17 cellular contexts compared by ENCODE assay signal in the genomic region with DNA sequence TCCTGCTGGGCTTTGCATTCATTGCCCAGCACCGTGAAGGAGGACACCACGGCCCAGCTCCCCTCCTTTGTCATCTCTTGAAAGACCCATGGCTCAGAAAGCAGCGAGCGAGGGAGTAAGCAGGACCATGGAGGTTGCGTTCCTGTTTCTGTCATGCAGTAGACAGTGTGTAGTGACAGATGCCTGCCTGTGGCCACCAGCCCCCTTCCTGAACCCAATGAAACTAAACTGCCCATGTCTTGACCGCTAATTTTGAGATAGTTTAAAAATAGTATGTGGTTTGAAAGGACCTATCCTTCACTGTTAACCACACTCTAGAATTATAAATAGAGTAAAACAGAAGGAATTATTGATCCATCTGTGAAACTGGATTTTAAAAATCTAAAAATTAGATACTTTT.
A peak's percentile ranks its signal among the peaks of the same experiment; 100 is the strongest.
DNase-seq lines count a peak whose midpoint lies in the region; ATAC-seq and TF ChIP-seq lines count a peak whose summit lies in the region.
"Had no signal": no experiment of that assay in that cellular context is flagged by ENCODE, and none has a peak within 500 bp of the region (broad histone marks: within the 10 kb centered on the region; RNA-seq: fewer than 3 reads in every experiment).

No MANE protein-coding gene starts in this region.

- H3K36me3 ChIP-seq in Peyer's patch, result peaks cover 0 to 8% (median 0%) of the 10 kb centered on the region in 3 donors

- peak; percentile 13 for DNase-seq in NOMO-1 treated with DMSO at 0.1 percent for 48 hours (lab: John Stamatoyannopoulos, UW; ENCODE audit: unreplicated experiment)
- no peak for DNase-seq in NOMO-1 treated with dmso at 0.1 percent for 144 hours (lab: John Stamatoyannopoulos, UW; ENCODE audit: unreplicated experiment)
- peak; percentile 21 for DNase-seq in OCI-M1 (lab: John Stamatoyannopoulos, UW)
- DNase-seq in myocyte (ENCODE audit: low read depth), result peak; percentile 71
- DNase-seq in Peyer's patch, result no peak
- no peak for DNase-seq in NCI-H524 (lab: John Stamatoyannopoulos, UW)
- DNase-seq: 8988T, NCI-H1105 treated with DMSO at 0.1 percent for 48 hours, NCI-H2029 treated with DMSO at 0.1 percent for 48 hours, NCI-H2171, NCI-H446, NCI-H526 treated with DMSO at 0.1 percent for 48 hours, T-helper 1 cell had no signal

- H3K4me3 ChIP-seq in Peyer's patch, result no peak overlapping the region
- H3K4me3 ChIP-seq: SJSA1 had no signal

- H3K27ac ChIP-seq in Peyer's patch, result no peak overlapping the region
- H3K27ac ChIP-seq: C4-2B, SJSA1 had no signal

- no peak for TF ChIP-seq CTCF in Peyer's patch (IDR thresholded peaks at IDR 0.05)

- H3K27me3 ChIP-seq in Peyer's patch, result no peaks in the 10 kb centered on the region
- H3K27me3 ChIP-seq: SJSA1 had no signal

- H3K9me3 ChIP-seq in Peyer's patch, result no peaks in the 10 kb centered on the region
- H3K9me3 ChIP-seq: SJSA1 had no signal

- H3K4me1 ChIP-seq in Peyer's patch, result peaks cover 0 to 9% (median 0%) of the 10 kb centered on the region in 4 donors

- TF ChIP-seq POLR2A in Peyer's patch (IDR thresholded peaks at IDR 0.05), result no peak

- no peak for ATAC-seq in HG02642 (IDR thresholded peaks at IDR 0.05; ENCODE audit: poor library complexity, unreplicated experiment)
- ATAC-seq: Right ventricle myocardium inferior had no signal

Comparison
In these comparisons a context has a peak if more than half of its experiments do, and no peak if none do; other contexts are left out.
1. DNase-seq: peak in NOMO-1 treated with DMSO at 0.1 percent for 48 hours (single experiment), OCI-M1 (single experiment) and myocyte (single experiment); none in NOMO-1 treated with dmso at 0.1 percent for 144 hours (single experiment), Peyer's patch (0 of 3) and NCI-H524 (0 of 2).